In genomic region chr18:45894818-45895217, GRCh38 we compare ENCODE assay signal across 33 cellular contexts.
"Had no signal": no experiment of that assay in that cellular context is flagged by ENCODE, and none has a peak within 500 bp of the region (broad histone marks: within the 10 kb centered on the region; RNA-seq: fewer than 3 reads in every experiment).

No MANE protein-coding gene starts in this region.

- DNase-seq: activated CD4-positive, alpha-beta memory T cell treated with anti-CD3 and anti-CD28 coated beads for 36 hours; activated CD4-positive, alpha-beta T cell treated with anti-CD3 and anti-CD28 coated beads for 36 hours; activated CD4-positive, alpha-beta T cell treated with anti-CD3 and anti-CD28 coated beads, Interleukin-2, amount 10 ng/mL, durations not matched to agents 24 days and 14 days; activated CD4-positive, CD25-positive, alpha-beta regulatory T cell; activated CD4-positive, CD25-positive, alpha-beta regulatory T cell treated with anti-CD3 and anti-CD28 coated beads, Interleukin-2, amount 50 U/mL, for 72 hours; activated CD8-positive, alpha-beta memory T cell treated with anti-CD3 and anti-CD28 coated beads, Interleukin-2, amount 10 ng/mL, durations not matched to agents 7 days and 5 days; activated CD8-positive, alpha-beta memory T cell treated with anti-CD3 and anti-CD28 coated beads, Interleukin-2, amount 50 U/mL, for 4 hours; activated CD8-positive, alpha-beta T cell treated with anti-CD3 and anti-CD28 coated beads, Interleukin-2, amount 10 ng/mL, durations not matched to agents 7 days and 5 days; activated effector memory CD4-positive, alpha-beta T cell treated with anti-CD3 and anti-CD28 coated beads, Interleukin-2, amount 50 U/mL, for 16 hours; activated naive CD4-positive, alpha-beta T cell treated with anti-CD3 and anti-CD28 coated beads, Interleukin-2, amount 10 ng/mL, durations not matched to agents 7 days and 5 days; activated naive CD8-positive, alpha-beta T cell treated with anti-CD3 and anti-CD28 coated beads for 36 hours; activated naive CD8-positive, alpha-beta T cell treated with anti-CD3 and anti-CD28 coated beads, Interleukin-2, amount 50 U/mL, for 24 hours; activated T-cell treated with anti-CD3 and anti-CD28 coated beads, Interleukin-2, amount 50 U/mL, for 1 hour; activated T-cell treated with anti-CD3 and anti-CD28 coated beads, Interleukin-2, amount 50 U/mL, for 48 hours; adrenal gland; amygdala; aorta; body of pancreas; caudate nucleus; cortex of kidney; dermis blood vessel endothelial cell; effector CD4-positive, alpha-beta T cell; effector memory CD8-positive, alpha-beta T cell; erythroblast; foreskin keratinocyte; gastrocnemius medialis; glutamatergic neuron; heart left ventricle; T-helper 1 cell; T-helper 2 cell had no signal

- H3K27me3 ChIP-seq: adrenal gland, body of pancreas, esophagus muscularis mucosa, foreskin keratinocyte, gastrocnemius medialis, heart left ventricle had no signal

- H3K27ac Mint-ChIP-seq: activated CD4-positive, alpha-beta memory T cell treated with anti-CD3 and anti-CD28 coated beads for 36 hours; activated CD4-positive, alpha-beta T cell treated with anti-CD3 and anti-CD28 coated beads for 36 hours; activated CD4-positive, alpha-beta T cell treated with anti-CD3 and anti-CD28 coated beads, Interleukin-2, amount 10 ng/mL, durations not matched to agents 24 days and 14 days; activated CD8-positive, alpha-beta memory T cell treated with anti-CD3 and anti-CD28 coated beads, Interleukin-2, amount 10 ng/mL, durations not matched to agents 7 days and 5 days; activated CD8-positive, alpha-beta T cell treated with anti-CD3 and anti-CD28 coated beads, Interleukin-2, amount 10 ng/mL, durations not matched to agents 7 days and 5 days; activated naive CD4-positive, alpha-beta T cell treated with anti-CD3 and anti-CD28 coated beads, Interleukin-2, amount 10 ng/mL, durations not matched to agents 7 days and 5 days; activated naive CD8-positive, alpha-beta T cell treated with anti-CD3 and anti-CD28 coated beads for 36 hours; activated naive CD8-positive, alpha-beta T cell treated with anti-CD3 and anti-CD28 coated beads, Interleukin-2, amount 50 U/mL, for 24 hours; activated T-helper 1 cell treated with anti-CD3 and anti-CD28 coated beads, Interleukin-12 subunit alpha, Interleukin-12 subunit beta, Interleukin-2, Interleukin-4 antibody, amounts not matched to agents 30 ng/mL and 10 ng/mL and 1 ng/mL, durations not matched to agents 14 hours and 24 hours and 36 hours; activated T-helper 2 cell treated with anti-CD3 and anti-CD28 coated beads, Interferon-gamma antibody, Interleukin-2, Interleukin-4, amounts not matched to agents 10 μg/mL and 5 μg/mL and 100 μg/mL, durations not matched to agents 14 hours and 24 hours and 36 hours had no signal

- H3K9me3 ChIP-seq: adrenal gland, body of pancreas, esophagus muscularis mucosa, gastrocnemius medialis, heart left ventricle had no signal

- ATAC-seq: activated CD4-positive, alpha-beta T cell treated with anti-CD3 and anti-CD28 coated beads for 36 hours; activated CD8-positive, alpha-beta memory T cell treated with anti-CD3 and anti-CD28 coated beads, Interleukin-2, amount 10 ng/mL, durations not matched to agents 7 days and 5 days; activated CD8-positive, alpha-beta T cell treated with anti-CD3 and anti-CD28 coated beads, Interleukin-2, amount 10 ng/mL, durations not matched to agents 7 days and 5 days; activated naive CD8-positive, alpha-beta T cell treated with anti-CD3 and anti-CD28 coated beads, Interleukin-2, amount 50 U/mL, for 24 hours; body of pancreas; effector memory CD8-positive, alpha-beta T cell; foreskin keratinocyte; gastrocnemius medialis; heart left ventricle had no signal

- H3K4me1 ChIP-seq: body of pancreas, foreskin keratinocyte, gastrocnemius medialis had no signal

- H3K27me3 Mint-ChIP-seq: activated CD4-positive, alpha-beta memory T cell treated with anti-CD3 and anti-CD28 coated beads for 36 hours; activated CD4-positive, alpha-beta T cell treated with anti-CD3 and anti-CD28 coated beads for 36 hours; activated CD4-positive, alpha-beta T cell treated with anti-CD3 and anti-CD28 coated beads, Interleukin-2, amount 10 ng/mL, durations not matched to agents 24 days and 14 days; activated CD8-positive, alpha-beta memory T cell treated with anti-CD3 and anti-CD28 coated beads, Interleukin-2, amount 10 ng/mL, durations not matched to agents 7 days and 5 days; activated naive CD4-positive, alpha-beta T cell treated with anti-CD3 and anti-CD28 coated beads, Interleukin-2, amount 10 ng/mL, durations not matched to agents 7 days and 5 days; activated naive CD8-positive, alpha-beta T cell treated with anti-CD3 and anti-CD28 coated beads for 36 hours; activated naive CD8-positive, alpha-beta T cell treated with anti-CD3 and anti-CD28 coated beads, Interleukin-2, amount 50 U/mL, for 24 hours; effector memory CD8-positive, alpha-beta T cell had no signal

- H3K9me3 Mint-ChIP-seq: activated CD4-positive, alpha-beta memory T cell treated with anti-CD3 and anti-CD28 coated beads for 36 hours; activated CD4-positive, alpha-beta T cell treated with anti-CD3 and anti-CD28 coated beads, Interleukin-2, amount 10 ng/mL, durations not matched to agents 24 days and 14 days; activated naive CD4-positive, alpha-beta T cell treated with anti-CD3 and anti-CD28 coated beads, Interleukin-2, amount 10 ng/mL, durations not matched to agents 7 days and 5 days; activated naive CD8-positive, alpha-beta T cell treated with anti-CD3 and anti-CD28 coated beads for 36 hours; activated naive CD8-positive, alpha-beta T cell treated with anti-CD3 and anti-CD28 coated beads, Interleukin-2, amount 50 U/mL, for 24 hours; activated T-helper 1 cell treated with anti-CD3 and anti-CD28 coated beads, Interleukin-12 subunit alpha, Interleukin-12 subunit beta, Interleukin-2, Interleukin-4 antibody, amounts not matched to agents 30 ng/mL and 10 ng/mL and 1 ng/mL, durations not matched to agents 14 hours and 24 hours and 36 hours; activated T-helper 2 cell treated with anti-CD3 and anti-CD28 coated beads, Interferon-gamma antibody, Interleukin-2, Interleukin-4, amounts not matched to agents 10 μg/mL and 5 μg/mL and 100 μg/mL, durations not matched to agents 14 hours and 24 hours and 36 hours; effector memory CD8-positive, alpha-beta T cell had no signal

- H3K27ac ChIP-seq: adrenal gland, body of pancreas, esophagus muscularis mucosa, foreskin keratinocyte, gastrocnemius medialis, heart left ventricle had no signal

- H3K4me3 Mint-ChIP-seq: activated CD4-positive, alpha-beta memory T cell treated with anti-CD3 and anti-CD28 coated beads for 36 hours; activated CD4-positive, alpha-beta T cell treated with anti-CD3 and anti-CD28 coated beads for 36 hours; activated CD4-positive, alpha-beta T cell treated with anti-CD3 and anti-CD28 coated beads, Interleukin-2, amount 10 ng/mL, durations not matched to agents 24 days and 14 days; activated CD8-positive, alpha-beta memory T cell treated with anti-CD3 and anti-CD28 coated beads, Interleukin-2, amount 10 ng/mL, durations not matched to agents 7 days and 5 days; activated CD8-positive, alpha-beta T cell treated with anti-CD3 and anti-CD28 coated beads, Interleukin-2, amount 10 ng/mL, durations not matched to agents 7 days and 5 days; activated naive CD4-positive, alpha-beta T cell treated with anti-CD3 and anti-CD28 coated beads, Interleukin-2, amount 10 ng/mL, durations not matched to agents 7 days and 5 days; activated naive CD8-positive, alpha-beta T cell treated with anti-CD3 and anti-CD28 coated beads for 36 hours; activated naive CD8-positive, alpha-beta T cell treated with anti-CD3 and anti-CD28 coated beads, Interleukin-2, amount 50 U/mL, for 24 hours; activated T-helper 1 cell treated with anti-CD3 and anti-CD28 coated beads, Interleukin-12 subunit alpha, Interleukin-12 subunit beta, Interleukin-2, Interleukin-4 antibody, amounts not matched to agents 30 ng/mL and 10 ng/mL and 1 ng/mL, durations not matched to agents 14 hours and 24 hours and 36 hours; effector memory CD8-positive, alpha-beta T cell had no signal

- H3K4me3 ChIP-seq: adrenal gland, body of pancreas, esophagus muscularis mucosa, gastrocnemius medialis, heart left ventricle had no signal

- H3K4me1 Mint-ChIP-seq: activated naive CD4-positive, alpha-beta T cell treated with anti-CD3 and anti-CD28 coated beads, Interleukin-2, amount 10 ng/mL, durations not matched to agents 7 days and 5 days had no signal
